Comparison of ENCODE assay signal across 26 cellular contexts in genomic region chr6:136873733-136874132, GRCh38. TPM values are rescaled to one million over a fixed set of nuclear protein-coding genes. Genes with fewer than 3 reads are reported as not detected.
DNase-seq lines count a peak whose midpoint lies in the region; TF ChIP-seq lines count a peak whose summit lies in the region.
"Had no signal": no experiment of that assay in that cellular context is flagged by ENCODE, and none has a peak within 500 bp of the region (broad histone marks: within the 10 kb centered on the region; RNA-seq: fewer than 3 reads in every experiment).

No MANE protein-coding gene starts in this region.

- H3K4me3 ChIP-seq in choroid plexus epithelial cell (ENCODE audit: low read depth, low read length) = no peak overlapping the region
- H3K4me3 ChIP-seq: A549; adrenal gland; BLaER1 treated with 17β-estradiol and CSF1 and Interleukin-3, amounts not matched to agents 10 nM and 100 nM; GM23338; ovary; SJSA1 had no signal

- DNase-seq in NCI-H1417 (lab: John Stamatoyannopoulos, UW) = peak in 2 of 3 experiments; percentile 3 to 39
- DNase-seq in NCI-H1417 treated with DMSO at 0.1 percent for 48 hours (lab: John Stamatoyannopoulos, UW) = no peak
- DNase-seq in LHCN-M2 (ENCODE audit: low read depth) = peak; percentile 32
- DNase-seq in choroid plexus epithelial cell (ENCODE audit: low read depth) = peak; percentile 40
- peak; percentile 37 for DNase-seq in myocyte (ENCODE audit: low read depth)
- no peak for DNase-seq in HUDEP-2 (lab: John Stamatoyannopoulos, UW; ENCODE audit: unreplicated experiment in 76 of 76)
- DNase-seq in stimulated activated CD4-positive, alpha-beta T cell treated with anti-CD3 and anti-CD28 coated beads, Interleukin-2, amount 100 ng/mL, for 24 hours = no peak
- no peak for DNase-seq in SHP77 (lab: John Stamatoyannopoulos, UW)
- DNase-seq: activated CD4-positive, alpha-beta T cell treated with anti-CD3 and anti-CD28 coated beads, Interleukin-2, amount 50 U/mL, for 48 hours; activated gamma-delta T cell; adrenal gland; GF-D8; left cardiac atrium; natural killer cell; NCI-H1105; NCI-H82; ovary; T-helper 17 cell; WERI-Rb-1 had no signal

- no peak for TF ChIP-seq CTCF in choroid plexus epithelial cell (conservative IDR thresholded peaks at IDR 0.05; ENCODE audit: low read depth, low read length)

RNA-seq across cellular contexts. Expression of gene SLC35D3, which starts 48.4 kb away (rescaled TPM):
- total RNA-seq in LHCN-M2 (2014; rRNA removed) = not detected in 2 replicates
- polyA plus RNA-seq in LHCN-M2 (2012) = 0.06 TPM
- not detected in 2 replicates for total RNA-seq in myocyte
- polyA plus RNA-seq in myocyte (2012) = 0.10 TPM
- total RNA-seq: cardiac septum, dermis microvascular lymphatic vessel endothelial cell, left cardiac atrium, ovary, sciatic nerve, SJSA1 had no signal
- polyA plus RNA-seq: A549 had no signal

RNA-seq across cellular contexts. Expression of gene PEX7, which starts 51.3 kb away (rescaled TPM):
- total RNA-seq in LHCN-M2 (2014; rRNA removed) (15.7 and 18.1 TPM in 2 replicates), myocyte (13.7 and 22.3 TPM in 2 replicates)
- polyA plus RNA-seq in LHCN-M2 (2012) = 6.9 TPM
- polyA plus RNA-seq in myocyte (2012) = 11.0 TPM

Comparison
In these comparisons a context has a peak if more than half of its experiments do, and no peak if none do; other contexts are left out.
1. DNase-seq: peak in NCI-H1417 (2 of 3), LHCN-M2 (single experiment), choroid plexus epithelial cell (single experiment) and myocyte (single experiment); none in NCI-H1417 treated with DMSO at 0.1 percent for 48 hours (single experiment), HUDEP-2 (0 of 76), stimulated activated CD4-positive, alpha-beta T cell treated with anti-CD3 and anti-CD28 coated beads, Interleukin-2, amount 100 ng/mL, for 24 hours (0 of 2) and SHP77 (0 of 2).